8 cellular contexts compared by ENCODE assay signal in genomic region chr11:8681837-8682218, GRCh38. TPM values are rescaled to one million over a fixed set of nuclear protein-coding genes. Genes with fewer than 3 reads are reported as not detected.
DNase-seq lines count a peak whose midpoint lies in the region; ATAC-seq and TF ChIP-seq lines count a peak whose summit lies in the region.

No MANE protein-coding gene starts in this region.

- no peak overlapping the region for H2BK5ac ChIP-seq in neuronal stem cell (ENCODE audit: low read length)

- H3K9me3 Mint-ChIP-seq in CD4-positive, CD25-positive, alpha-beta regulatory T cell: peaks cover 0 to 2% (median 0%) of the 10 kb centered on the region in 7 donors
- no peaks in the 10 kb centered on the region for H3K9me3 Mint-ChIP-seq in endodermal cell

- no peak overlapping the region for H2BK12ac ChIP-seq in neuronal stem cell (ENCODE audit: low read length)

- no peaks in the 10 kb centered on the region for H3K27me3 ChIP-seq in CD4-positive, CD25-positive, alpha-beta regulatory T cell (ENCODE audit: control insufficient read depth, insufficient read depth, low read length)
- H3K27me3 ChIP-seq in NT2/D1 (ENCODE audit: insufficient read depth, insufficient read length) (no peaks in the 10 kb centered on the region), endodermal cell (ENCODE audit: control insufficient read depth, insufficient read depth, low read length, poor library complexity, severe bottlenecking) (no peaks in the 10 kb centered on the region), neuronal stem cell (ENCODE audit: control insufficient read depth in 3 of 3, insufficient read depth in 3 of 3, low read depth in 1 of 3, low read length in 3 of 3) (no peaks in the 10 kb centered on the region)

- no peaks in the 10 kb centered on the region for H3K9me3 ChIP-seq in CD4-positive, CD25-positive, alpha-beta regulatory T cell (ENCODE audit: control insufficient read depth in 2 of 2, low read length in 2 of 2)
- H3K9me3 ChIP-seq in NT2/D1 (ENCODE audit: insufficient read depth, low read length) (no peaks in the 10 kb centered on the region), endodermal cell (ENCODE audit: control insufficient read depth, low read length) (no peaks in the 10 kb centered on the region), neuronal stem cell (replicated peaks in 1 of 2; ENCODE audit: control insufficient read depth in 2 of 2, insufficient read depth in 1 of 2, low read depth in 1 of 2, low read length in 2 of 2) (no peaks in the 10 kb centered on the region)

- no peak overlapping the region for H2BK120ac ChIP-seq in neuronal stem cell (ENCODE audit: low read depth, low read length)

- peaks cover 30% of the 10 kb centered on the region for H3K4me1 ChIP-seq in CD4-positive, CD25-positive, alpha-beta regulatory T cell (ENCODE audit: control insufficient read depth, insufficient read depth, low read length, poor library complexity, severe bottlenecking)
- H3K4me1 ChIP-seq in NT2/D1 (ENCODE audit: insufficient read depth, insufficient read length) (no peaks in the 10 kb centered on the region), endodermal cell (ENCODE audit: control insufficient read depth, insufficient read depth, low read length) (peaks cover 19% of the 10 kb centered on the region), neuronal stem cell (ENCODE audit: control insufficient read depth in 2 of 2, insufficient read depth in 1 of 2, low read depth in 1 of 2, low read length in 2 of 2) (peaks cover 7 to 15% of the 10 kb centered on the region in 2 donors)

- peak overlapping the region; percentile 98 for H3K18ac ChIP-seq in neuronal stem cell (ENCODE audit: low read length)

- H4K91ac ChIP-seq in neuronal stem cell (ENCODE audit: low read depth, low read length, poor library complexity): peak overlapping the region; percentile 50

- H3K4me3 Mint-ChIP-seq in CD4-positive, CD25-positive, alpha-beta regulatory T cell: peak overlapping the region; percentile 90 to 97 (median 96)
- H3K4me3 Mint-ChIP-seq in endodermal cell: peak overlapping the region; percentile 96

- peak overlapping the region; percentile 98 for H3K23ac ChIP-seq in neuronal stem cell (ENCODE audit: low read depth, low read length, poor library complexity)

- DNase-seq in CD4-positive, CD25-positive, alpha-beta regulatory T cell: no peak
- DNase-seq in NT2/D1 (ENCODE audit: low read depth, low spot score): no peak
- no peak for DNase-seq in endodermal cell
- DNase-seq in neuronal stem cell (ENCODE audit: low spot score): no peak
- no peak for DNase-seq in DMS 273 (lab: John Stamatoyannopoulos, UW; ENCODE audit: unreplicated experiment)

- peak overlapping the region; percentile 95 for H3K27ac ChIP-seq in CD4-positive, CD25-positive, alpha-beta regulatory T cell (ENCODE audit: insufficient read depth, low read length, poor library complexity, severe bottlenecking)
- H3K27ac ChIP-seq in endodermal cell (ENCODE audit: low read depth, low read length) (peak overlapping the region; percentile 92), neuronal stem cell (replicated peaks; ENCODE audit: low read length) (peak overlapping the region; percentile 97)

- peaks cover 10 to 54% (median 36%) of the 10 kb centered on the region in 4 donors for H3K4me1 Mint-ChIP-seq in CD4-positive, CD25-positive, alpha-beta regulatory T cell
- peaks cover 20% of the 10 kb centered on the region for H3K4me1 Mint-ChIP-seq in endodermal cell

- H3K27ac Mint-ChIP-seq in CD4-positive, CD25-positive, alpha-beta regulatory T cell: peak overlapping the region; percentile 98 to 99 (median 99)
- H3K27ac Mint-ChIP-seq in endodermal cell: peak overlapping the region; percentile 97

- H3K14ac ChIP-seq in neuronal stem cell (ENCODE audit: low read length): peak overlapping the region; percentile 77

- peak overlapping the region; percentile 100 for H3K9ac ChIP-seq in NT2/D1 (ENCODE audit: insufficient read length, low read depth)
- peak overlapping the region; percentile 99 for H3K9ac ChIP-seq in endodermal cell (ENCODE audit: extremely low read depth, low read length, poor library complexity, severe bottlenecking)
- peak overlapping the region; percentile 98 for H3K9ac ChIP-seq in neuronal stem cell (ENCODE audit: low read depth, low read length, poor library complexity)

- no peaks in the 10 kb centered on the region for H3K27me3 Mint-ChIP-seq in CD4-positive, CD25-positive, alpha-beta regulatory T cell
- no peaks in the 10 kb centered on the region for H3K27me3 Mint-ChIP-seq in endodermal cell (ENCODE audit: insufficient read depth)

- 65 to 69% methylated on average over 5 to 8 of the region's 8 CpGs for WGBS in endodermal cell (ENCODE audit: insufficient coverage in 1 of 2, insufficient read length in 1 of 2), 2 experiments
- WGBS in neuronal stem cell (ENCODE audit: extremely low coverage in 2 of 2, insufficient read length in 2 of 2, insufficient replicate concordance in 1 of 2), 2 donors: no CpG with 5 or more reads among the region's 8 CpGs

- peaks cover 40% of the 10 kb centered on the region for H3K36me3 ChIP-seq in CD4-positive, CD25-positive, alpha-beta regulatory T cell (ENCODE audit: control insufficient read depth, insufficient read depth, low read length)
- H3K36me3 ChIP-seq in NT2/D1 (ENCODE audit: insufficient read depth, insufficient read length, low read length) (peaks cover 46% of the 10 kb centered on the region), endodermal cell (ENCODE audit: control insufficient read depth, insufficient read depth, low read length) (peaks cover 37% of the 10 kb centered on the region), neuronal stem cell (replicated peaks in 1 of 2; ENCODE audit: control insufficient read depth in 2 of 2, insufficient read depth in 2 of 2, low read length in 2 of 2) (peaks cover 18 to 36% of the 10 kb centered on the region in 2 donors)

- peak overlapping the region; percentile 77 for H2AK5ac ChIP-seq in neuronal stem cell (ENCODE audit: low read depth, low read length)

- H2BK15ac ChIP-seq in neuronal stem cell (ENCODE audit: low read length): no peak overlapping the region

- H3K36me3 Mint-ChIP-seq in CD4-positive, CD25-positive, alpha-beta regulatory T cell: peaks cover 38% of the 10 kb centered on the region
- H3K36me3 Mint-ChIP-seq in endodermal cell (ENCODE audit: low read depth): peaks cover 47% of the 10 kb centered on the region

- peaks cover 9% of the 10 kb centered on the region for H3K79me1 ChIP-seq in neuronal stem cell (ENCODE audit: low read depth, low read length)

- ATAC-seq in CD4-positive, CD25-positive, alpha-beta regulatory T cell (ENCODE audit: low read depth in 2 of 2): no peak
- ATAC-seq in HG02870 (IDR thresholded peaks at IDR 0.05; ENCODE audit: unreplicated experiment) (no peak), HG02642 (IDR thresholded peaks at IDR 0.05; ENCODE audit: poor library complexity, unreplicated experiment) (no peak), HG03045 (IDR thresholded peaks at IDR 0.05; ENCODE audit: unreplicated experiment) (no peak)

- no peak overlapping the region for H3K4ac ChIP-seq in neuronal stem cell (ENCODE audit: low read length)

- peak overlapping the region; percentile 88 for H2AFZ ChIP-seq in neuronal stem cell (ENCODE audit: low read length)

- no peak overlapping the region for H4K8ac ChIP-seq in neuronal stem cell (ENCODE audit: low read depth, low read length)

- no peak for TF ChIP-seq CTCF in endodermal cell (conservative IDR thresholded peaks at IDR 0.05)

- peak overlapping the region; percentile 64 for H3K4me2 ChIP-seq in neuronal stem cell (ENCODE audit: insufficient read depth, low read length, poor library complexity, severe bottlenecking)

- peak overlapping the region; percentile 98 for H3K4me3 ChIP-seq in CD4-positive, CD25-positive, alpha-beta regulatory T cell (ENCODE audit: low read depth, low read length)
- H3K4me3 ChIP-seq in NT2/D1 (ENCODE audit: insufficient read length, low read depth) (peak overlapping the region; percentile 98), endodermal cell (ENCODE audit: low read length) (peak overlapping the region; percentile 100), neuronal stem cell (ENCODE audit: low read length in 2 of 2) (peak overlapping the region; percentile 92 to 98)

RNA-seq across cellular contexts. Expression of gene TRIM66, which starts 0.6 kb away (rescaled TPM):
- 16.0 TPM for total RNA-seq in CD4-positive, CD25-positive, alpha-beta regulatory T cell
- 1 to 10 TPM in 1 of 4 donors, under 1 TPM in 3; 0.33 to 1.0 (median 0.57) TPM for polyA plus RNA-seq in CD4-positive, CD25-positive, alpha-beta regulatory T cell
- total RNA-seq in endodermal cell: 1 to 10 TPM; 4.3 to 4.6 TPM
- polyA plus RNA-seq in endodermal cell (2013, experiment 1 of 2): 7.1 TPM
- polyA plus RNA-seq in endodermal cell (2013, experiment 2 of 2): 3.7 TPM
- polyA plus RNA-seq in neuronal stem cell (2013, experiment 1 of 2): 1.3 TPM
- polyA plus RNA-seq in neuronal stem cell (2013, experiment 2 of 2): 1.3 TPM

RNA-seq across cellular contexts. Expression of gene RPL27A, which starts 0.8 kb away (rescaled TPM):
- total RNA-seq in CD4-positive, CD25-positive, alpha-beta regulatory T cell: 1,139 TPM
- 1,000 to 10,000 TPM; 2,739 to 4,268 (median 3,464) TPM for polyA plus RNA-seq in CD4-positive, CD25-positive, alpha-beta regulatory T cell
- 1,000 to 10,000 TPM; 1,114 to 1,791 TPM for total RNA-seq in endodermal cell
- 2,532 TPM for polyA plus RNA-seq in endodermal cell (2013, experiment 1 of 2)
- polyA plus RNA-seq in endodermal cell (2013, experiment 2 of 2): 2,350 TPM
- 2,211 TPM for polyA plus RNA-seq in neuronal stem cell (2013, experiment 1 of 2)
- polyA plus RNA-seq in neuronal stem cell (2013, experiment 2 of 2): 2,173 TPM
